Comparison of ENCODE assay signal across 1 cellular context in the genomic region with DNA sequence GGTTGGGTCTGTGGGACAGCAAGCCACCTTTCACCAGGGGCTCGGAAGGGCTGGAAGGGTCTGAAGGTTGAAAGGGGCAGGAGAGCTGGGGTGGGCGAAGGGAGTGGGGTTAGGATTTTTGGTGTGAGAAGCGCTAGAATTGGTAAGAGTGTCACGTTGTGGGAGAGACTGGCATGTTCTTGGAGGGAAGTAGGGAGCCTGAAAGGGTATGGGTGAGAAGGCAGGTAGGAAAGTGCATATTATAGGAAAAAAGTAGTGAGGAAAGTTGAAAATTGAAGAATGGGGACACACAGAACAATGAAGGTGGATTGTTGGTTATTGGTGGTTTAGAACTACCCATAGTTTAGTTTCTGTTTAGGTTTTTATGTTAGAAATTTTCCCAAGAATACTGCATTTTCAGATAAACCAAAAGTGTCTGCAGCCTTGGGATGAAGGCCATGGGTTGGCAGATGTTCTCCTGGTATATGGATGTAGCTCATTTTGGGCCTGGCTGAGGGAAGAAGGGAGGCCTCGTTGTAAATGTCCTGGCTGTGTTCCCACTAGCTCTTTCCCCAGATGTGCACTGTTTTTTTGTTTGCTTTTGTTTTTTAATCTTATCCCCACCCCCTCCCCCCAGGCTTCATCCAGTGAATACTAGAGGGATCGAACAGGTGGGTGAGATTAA.
TF ChIP-seq lines count a peak whose summit lies in the region.

No MANE protein-coding gene starts in this region.

TF ChIP-seq in GM23338, 12 proteins besides CTCF, POLR2A, EP300 and RAD21 (continued from another document):
- TF ChIP-seq ZNF462 (CRISPR knock-in tag; IDR thresholded peaks at IDR 0.05) (no peak), EZH2 (IDR thresholded peaks at IDR 0.05; ENCODE audit: low read depth, unreplicated experiment) (no peak), CREB1 (CRISPR knock-in tag; IDR thresholded peaks at IDR 0.05; ENCODE audit: low read depth) (no peak), ZNF331 (CRISPR knock-in tag; IDR thresholded peaks at IDR 0.05; ENCODE audit: low read depth) (no peak), POLR2AphosphoS5 (IDR thresholded peaks at IDR 0.05; ENCODE audit: low read depth) (no peak), NANOG (IDR thresholded peaks at IDR 0.05; ENCODE audit: borderline replicate concordance) (no peak), JUNB (IDR thresholded peaks at IDR 0.05; ENCODE audit: unreplicated experiment) (no peak), STAT1 (IDR thresholded peaks at IDR 0.05; ENCODE audit: unreplicated experiment) (no peak), EZH2phosphoT487 (IDR thresholded peaks at IDR 0.05; ENCODE audit: unreplicated experiment) (no peak), ETS1 (IDR thresholded peaks at IDR 0.05) (no peak)
- TF ChIP-seq, protein P1, sequence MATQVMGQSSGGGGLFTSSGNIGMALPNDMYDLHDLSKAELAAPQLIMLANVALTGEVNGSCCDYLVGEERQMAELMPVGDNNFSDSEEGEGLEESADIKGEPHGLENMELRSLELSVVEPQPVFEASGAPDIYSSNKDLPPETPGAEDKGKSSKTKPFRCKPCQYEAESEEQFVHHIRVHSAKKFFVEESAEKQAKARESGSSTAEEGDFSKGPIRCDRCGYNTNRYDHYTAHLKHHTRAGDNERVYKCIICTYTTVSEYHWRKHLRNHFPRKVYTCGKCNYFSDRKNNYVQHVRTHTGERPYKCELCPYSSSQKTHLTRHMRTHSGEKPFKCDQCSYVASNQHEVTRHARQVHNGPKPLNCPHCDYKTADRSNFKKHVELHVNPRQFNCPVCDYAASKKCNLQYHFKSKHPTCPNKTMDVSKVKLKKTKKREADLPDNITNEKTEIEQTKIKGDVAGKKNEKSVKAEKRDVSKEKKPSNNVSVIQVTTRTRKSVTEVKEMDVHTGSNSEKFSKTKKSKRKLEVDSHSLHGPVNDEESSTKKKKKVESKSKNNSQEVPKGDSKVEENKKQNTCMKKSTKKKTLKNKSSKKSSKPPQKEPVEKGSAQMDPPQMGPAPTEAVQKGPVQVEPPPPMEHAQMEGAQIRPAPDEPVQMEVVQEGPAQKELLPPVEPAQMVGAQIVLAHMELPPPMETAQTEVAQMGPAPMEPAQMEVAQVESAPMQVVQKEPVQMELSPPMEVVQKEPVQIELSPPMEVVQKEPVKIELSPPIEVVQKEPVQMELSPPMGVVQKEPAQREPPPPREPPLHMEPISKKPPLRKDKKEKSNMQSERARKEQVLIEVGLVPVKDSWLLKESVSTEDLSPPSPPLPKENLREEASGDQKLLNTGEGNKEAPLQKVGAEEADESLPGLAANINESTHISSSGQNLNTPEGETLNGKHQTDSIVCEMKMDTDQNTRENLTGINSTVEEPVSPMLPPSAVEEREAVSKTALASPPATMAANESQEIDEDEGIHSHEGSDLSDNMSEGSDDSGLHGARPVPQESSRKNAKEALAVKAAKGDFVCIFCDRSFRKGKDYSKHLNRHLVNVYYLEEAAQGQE (IDR thresholded peaks at IDR 0.05; ENCODE audit: unreplicated experiment), result no peak
